Comparison of ENCODE assay signal across 9 cellular contexts in genomic region chr9:35811364-35812024, GRCh38. TPM values are rescaled to one million over a fixed set of nuclear protein-coding genes. Genes with fewer than 3 reads are reported as not detected.
DNase-seq lines count a peak whose midpoint lies in the region; ATAC-seq and TF ChIP-seq lines count a peak whose summit lies in the region.
"Had no signal": no experiment of that assay in that cellular context is flagged by ENCODE, and none has a peak within 500 bp of the region (broad histone marks: within the 10 kb centered on the region; RNA-seq: fewer than 3 reads in every experiment).

No MANE protein-coding gene starts in this region.

- no peak for ATAC-seq in Panc1
- no peak for ATAC-seq in GM18868 (IDR thresholded peaks at IDR 0.05; ENCODE audit: unreplicated experiment)
- no peak for ATAC-seq in HG03135 (IDR thresholded peaks at IDR 0.05; ENCODE audit: unreplicated experiment)

- in situ Hi-C loops in Panc1 (cut with HindIII; ENCODE audit: low pct_unique_long_range_greater_than_20kb, low sequenced_read_pairs), result no loop called here

- no peaks in the 10 kb centered on the region for H3K9me3 ChIP-seq in Panc1 (ENCODE audit: control insufficient read depth, insufficient read depth, low read depth, low read length)

- peaks cover 8% of the 10 kb centered on the region for H3K4me1 Mint-ChIP-seq in Calu3 (ENCODE audit: low read depth, unreplicated experiment)
- peaks cover 32% of the 10 kb centered on the region for H3K4me1 Mint-ChIP-seq in osteocyte (ENCODE audit: unreplicated experiment)

- H3K27me3 Mint-ChIP-seq in Calu3 (ENCODE audit: unreplicated experiment) (no peaks in the 10 kb centered on the region), osteocyte (ENCODE audit: unreplicated experiment) (no peaks in the 10 kb centered on the region)

- H3K9me3 Mint-ChIP-seq in Calu3 (ENCODE audit: low read depth, unreplicated experiment), result no peaks in the 10 kb centered on the region
- no peaks in the 10 kb centered on the region for H3K9me3 Mint-ChIP-seq in osteocyte (ENCODE audit: unreplicated experiment)

- H3K27ac Mint-ChIP-seq in Calu3 (ENCODE audit: unreplicated experiment) (no peak overlapping the region), osteocyte (ENCODE audit: unreplicated experiment) (peak overlapping the region; percentile 92)

- H3K36me3 Mint-ChIP-seq in Calu3 (ENCODE audit: insufficient read depth, unreplicated experiment) (peaks cover 33% of the 10 kb centered on the region), osteocyte (ENCODE audit: unreplicated experiment) (peaks cover 10% of the 10 kb centered on the region)

- TF ChIP-seq CTCF in Calu3 (IDR thresholded peaks at IDR 0.05; ENCODE audit: unreplicated experiment) (no peak), Panc1 (IDR thresholded peaks at IDR 0.05) (no peak), epithelial cell of proximal tubule (conservative IDR thresholded peaks at IDR 0.05; ENCODE audit: low read depth, low read length) (no peak), osteocyte (IDR thresholded peaks at IDR 0.05) (no peak)

- no peak for DNase-seq in Calu3
- no peak for DNase-seq in Panc1 (ENCODE audit: low read depth, low spot score)
- no peak for DNase-seq in epithelial cell of proximal tubule (ENCODE audit: low read depth)
- DNase-seq in osteocyte (ENCODE audit: extremely low spot score, unreplicated experiment), result no peak
- DNase-seq in activated CD4-positive, CD25-positive, alpha-beta regulatory T cell (lab: John Stamatoyannopoulos, UW), result no peak
- DNase-seq in DMS153 (lab: John Stamatoyannopoulos, UW), result no peak

- H3K4me3 Mint-ChIP-seq in Calu3 (ENCODE audit: low read depth, unreplicated experiment) (peak overlapping the region; percentile 66), osteocyte (ENCODE audit: unreplicated experiment) (peak overlapping the region; percentile 86)

- H3K4me1 ChIP-seq in Panc1 (ENCODE audit: control insufficient read depth, insufficient read depth, low read length), result peaks cover 29% of the 10 kb centered on the region

- H3K4me3 ChIP-seq in Panc1 (ENCODE audit: low read depth in 2 of 2, low read length in 2 of 2) (peak overlapping the region; percentile 47 to 69), epithelial cell of proximal tubule (ENCODE audit: low read depth, low read length) (peak overlapping the region; percentile 66)

- POLR2A ChIA-PET in Panc1 (lab: Charles Lee), result interaction anchor here (0.6 kb wide), 1 partner anchor 79 kb away, joined by 10 read pairs; the partner anchor contains the start of genes CREB3 and TLN1

- H3K36me3 ChIP-seq in Panc1 (ENCODE audit: control insufficient read depth, insufficient read depth, low read length), result no peaks in the 10 kb centered on the region

- CTCF ChIA-PET in Calu3 (lab: Charles Lee) (interaction anchor here (0.6 to 1.4 kb wide), 2 partner anchors 33 to 75 kb away, joined by 3 read pairs; no protein-coding TSS in a partner anchor), Panc1 (lab: Charles Lee) (interaction anchor here (0.6 to 1.6 kb wide), 4 partner anchors 13 to 72 kb away, joined by 4 to 8 read pairs (median 6); no protein-coding TSS in a partner anchor)

- H3K27me3 ChIP-seq in Panc1 (ENCODE audit: control insufficient read depth, insufficient read depth, low read length), result no peaks in the 10 kb centered on the region; the same call in 1 of the 2 replicates

- intact Hi-C loops in Calu3 (cut with micrococcal nuclease; ENCODE audit: unreplicated experiment), result loop anchor here (10.0 kb wide), 1 partner anchor 77 kb away; the partner anchor contains the start of genes CREB3 and TLN1
- intact Hi-C loops in Panc1 (cut with micrococcal nuclease; ENCODE audit: unreplicated experiment), result loop anchor here (10.0 kb wide), 1 partner anchor 157 kb away; the partner anchor contains the start of genes CCDC107, RMRP and SIT1

- BruUV-seq in Calu3 (replicated peaks; lab: Mats Ljungman, UMichigan), result no TSS peak
- no TSS peak for BruUV-seq in Panc1 (replicated peaks; lab: Mats Ljungman, UMichigan)

- peak overlapping the region; percentile 79; the same call in 1 of the 2 replicates for H3K27ac ChIP-seq in Panc1 (ENCODE audit: low read length)

RNA-seq across cellular contexts. Expression of gene SPAG8, which starts 0.6 kb away (rescaled TPM):
- total RNA-seq in Calu3 (2022) (0.97 and 1.2 TPM in 2 replicates), Panc1 (2021; ENCODE audit: unreplicated experiment) (0.90 TPM), epithelial cell of proximal tubule (0.12 and 0.14 TPM in 2 replicates), osteocyte (2.4 TPM in 2 replicates)
- 0.62 TPM for polyA plus RNA-seq in Panc1 (2012; ENCODE audit: insufficient read length)

RNA-seq across cellular contexts. Expression of gene HINT2, which starts 3.3 kb away (rescaled TPM):
- total RNA-seq in Calu3 (2022) (33.9 and 39.7 TPM in 2 replicates), Panc1 (2021; ENCODE audit: unreplicated experiment) (75.6 TPM), epithelial cell of proximal tubule (25.9 and 32.5 TPM in 2 replicates), osteocyte (35.4 and 36.0 TPM in 2 replicates)
- 103 TPM for polyA plus RNA-seq in Panc1 (2012; ENCODE audit: insufficient read length)

RNA-seq across cellular contexts. Expression of gene FAM221B, which starts 17.0 kb away (rescaled TPM):
- total RNA-seq in Calu3 (2022), result not detected in 2 replicates
- not detected for total RNA-seq in Panc1 (2021; ENCODE audit: unreplicated experiment)
- not detected for polyA plus RNA-seq in Panc1 (2012; ENCODE audit: insufficient read length)
- not detected in 2 replicates for total RNA-seq in epithelial cell of proximal tubule
- total RNA-seq in osteocyte, result not detected in 2 replicates
- total RNA-seq: renal cortical epithelial cell had no signal

RNA-seq across cellular contexts. Expression of gene TMEM8B, which starts 17.5 kb away (rescaled TPM):
- total RNA-seq in Calu3 (2022) (2.5 and 3.7 TPM in 2 replicates), Panc1 (2021; ENCODE audit: unreplicated experiment) (7.9 TPM), epithelial cell of proximal tubule (2.5 and 4.2 TPM in 2 replicates), osteocyte (25.6 and 29.9 TPM in 2 replicates)
- polyA plus RNA-seq in Panc1 (2012; ENCODE audit: insufficient read length), result 13.5 TPM

RNA-seq across cellular contexts. Expression of gene NPR2, which starts 20.1 kb away (rescaled TPM):
- total RNA-seq in Calu3 (2022) (16.8 and 19.2 TPM in 2 replicates), Panc1 (2021; ENCODE audit: unreplicated experiment) (12.2 TPM), epithelial cell of proximal tubule (7.3 and 11.0 TPM in 2 replicates), osteocyte (26.8 and 28.1 TPM in 2 replicates)
- polyA plus RNA-seq in Panc1 (2012; ENCODE audit: insufficient read length), result 11.9 TPM
